In genomic region chr1:155171836-155172731, GRCh38 we compare ENCODE assay signal across 8 cellular contexts. TPM values are rescaled to one million over a fixed set of nuclear protein-coding genes. Genes with fewer than 3 reads are reported as not detected.
DNase-seq lines count a peak whose midpoint lies in the region; ATAC-seq, FAIRE-seq and TF ChIP-seq lines count a peak whose summit lies in the region.

No MANE protein-coding gene starts in this region.

- in situ Hi-C loops in HepG2 (cut with HindIII; ENCODE audit: extremely low pct_ligation_motif_present, low pct_unique_long_range_greater_than_20kb), result no loop called here

- H3K27ac ChIP-seq in DND-41 (ENCODE audit: low read length), result peak overlapping the region; percentile 93
- H3K27ac ChIP-seq in adrenal gland, result peak overlapping the region; percentile 65 to 96 (median 81)
- peak overlapping the region; percentile 73 for H3K27ac ChIP-seq in HepG2 (ENCODE audit: extremely low read length, insufficient read depth, low read length)
- H3K27ac ChIP-seq in tibial artery, result peak overlapping the region; percentile 89 to 94

- H3K9ac ChIP-seq in DND-41 (ENCODE audit: low read depth, low read length) (peak overlapping the region; percentile 86), HepG2 (ENCODE audit: insufficient read depth, low read depth, low read length) (peak overlapping the region; percentile 80)

- TF ChIP-seq EP300 in HepG2 (IDR thresholded peaks at IDR 0.05; ENCODE audit: low read depth in 2 of 2, low read length in 2 of 2), result no peak
- TF ChIP-seq EP300 in HepG2 (CRISPR knock-in tag; IDR thresholded peaks at IDR 0.05; ENCODE audit: borderline replicate concordance), result no peak

- H3K4me2 ChIP-seq in DND-41 (ENCODE audit: insufficient read depth, low read length) (peak overlapping the region; percentile 81), HepG2 (ENCODE audit: low read depth, low read length) (peak overlapping the region; percentile 83)

- H3K4me3 ChIP-seq in DND-41 (ENCODE audit: low read depth in 1 of 2, low read length in 2 of 2) (peak overlapping the region; percentile 42 to 79; a peak in 3 of 4 replicates), adrenal gland (peak overlapping the region; percentile 58 to 88 (median 70)), HepG2 (replicated peaks in 1 of 3; ENCODE audit: insufficient read depth in 1 of 3, low read depth in 2 of 3, low read length in 3 of 3) (peak overlapping the region; percentile 71 to 92 (median 79)), tibial artery (peak overlapping the region; percentile 79 to 80)

- ATAC-seq in DND-41 (ENCODE audit: insufficient read depth, low read depth) (peak; percentile 58), HG03159 (IDR thresholded peaks at IDR 0.05; ENCODE audit: unreplicated experiment) (peak; percentile 20), HepG2 (no peak)

- TF ChIP-seq CTCF in DND-41 (IDR thresholded peaks at IDR 0.05; ENCODE audit: borderline replicate concordance, extremely low read depth, low read length, poor library complexity, severe bottlenecking) (no peak), adrenal gland (IDR thresholded peaks at IDR 0.05) (no peak), HepG2 (CRISPR knock-in tag; IDR thresholded peaks at IDR 0.05) (no peak), tibial artery (IDR thresholded peaks at IDR 0.05) (no peak)

- no peaks in the 10 kb centered on the region for H3K9me3 ChIP-seq in DND-41 (ENCODE audit: insufficient read depth, low read length, severe bottlenecking)
- no peaks in the 10 kb centered on the region for H3K9me3 ChIP-seq in adrenal gland (replicated peaks in 1 of 3)
- no peaks in the 10 kb centered on the region for H3K9me3 ChIP-seq in HepG2 (ENCODE audit: low read length)
- H3K9me3 ChIP-seq in tibial artery, result no peaks in the 10 kb centered on the region

- no peak for TF ChIP-seq RAD21 in HepG2 (CRISPR knock-in tag; IDR thresholded peaks at IDR 0.05)

- H2AFZ ChIP-seq in DND-41 (ENCODE audit: low read depth, low read length) (peak overlapping the region; percentile 88), HepG2 (ENCODE audit: low read length) (no peak overlapping the region)

- H3K79me2 ChIP-seq in DND-41 (ENCODE audit: insufficient read depth, low read length), result peaks cover 19% of the 10 kb centered on the region
- H3K79me2 ChIP-seq in HepG2 (ENCODE audit: insufficient read depth, low read length), result peaks cover 10% of the 10 kb centered on the region

- POLR2A ChIA-PET in HepG2 (lab: Yijun Ruan, JAX), result interaction anchor here (1.0 to 2.2 kb wide), 11 partner anchors 21 to 217 kb away, joined by 3 to 30 read pairs (median 7); partner anchors contain the start of genes DPM3 and SLC50A1

- WGBS in adrenal gland, 4 donors, result 40 to 46% (median 41%) methylated on average over 8 of the region's 8 CpGs
- WGBS in HepG2 (ENCODE audit: low lambda C conversion rate), result 44% methylated on average over 8 of the region's 8 CpGs

- H4K20me1 ChIP-seq in DND-41 (ENCODE audit: insufficient read depth, low read length) (peaks cover 3% of the 10 kb centered on the region; the same call in 1 of the 2 replicates), HepG2 (ENCODE audit: insufficient read depth, low read length) (no peaks in the 10 kb centered on the region)

- peaks cover 25% of the 10 kb centered on the region for H3K36me3 ChIP-seq in DND-41 (ENCODE audit: insufficient read depth, low read length)
- peaks cover 0 to 22% of the 10 kb centered on the region in 2 donors for H3K36me3 ChIP-seq in adrenal gland (replicated peaks in 1 of 2)
- H3K36me3 ChIP-seq in HepG2 (replicated peaks in 1 of 2; ENCODE audit: control insufficient read depth in 1 of 2, insufficient read depth in 2 of 2, low read length in 2 of 2), result peaks cover 0 to 12% of the 10 kb centered on the region in 2 experiments; a peak in 2 of 5 replicates
- peaks cover 7 to 26% (median 22%) of the 10 kb centered on the region in 3 donors for H3K36me3 ChIP-seq in tibial artery

- TF ChIP-seq POLR2A in adrenal gland (IDR thresholded peaks at IDR 0.05), result no peak
- no peak for TF ChIP-seq POLR2A in HepG2 (IDR thresholded peaks at IDR 0.05; ENCODE audit: insufficient read depth in 1 of 2, low read depth in 2 of 2, low read length in 2 of 2)

- FAIRE-seq in HepG2 (lab: Jason Lieb, UNC) (no peak), HTR-8/SVneo (lab: Jason Lieb, UNC) (no peak)

- CTCF ChIA-PET in HepG2 (lab: Yijun Ruan, JAX; ENCODE audit: low intra/inter-chr PET ratio, low total read pairs), result interaction anchor here (1.2 kb wide), 2 partner anchors 35 to 86 kb away, joined by 3 read pairs; no protein-coding TSS in a partner anchor

- DNase-seq in DND-41 (peak; percentile 1), adrenal gland (peak in 1 of 7 donors; percentile 42), HepG2 (ENCODE audit: low spot score) (no peak), tibial artery (peak in 1 of 2 donors; percentile 12), NCI-H446 (lab: John Stamatoyannopoulos, UW) (no peak), HTR-8/SVneo (ENCODE audit: insufficient read length, low spot score) (no peak), NCI-H1105 treated with DMSO at 0.1 percent for 48 hours (lab: John Stamatoyannopoulos, UW) (no peak)

- H3K4me1 ChIP-seq in DND-41 (ENCODE audit: insufficient read depth, low read length), result peaks cover 57% of the 10 kb centered on the region
- peaks cover 7 to 24% of the 10 kb centered on the region in 2 donors for H3K4me1 ChIP-seq in adrenal gland (replicated peaks in 1 of 2)
- H3K4me1 ChIP-seq in HepG2 (ENCODE audit: insufficient read depth, low read length), result peaks cover 42% of the 10 kb centered on the region
- H3K4me1 ChIP-seq in tibial artery, result peaks cover 3 to 40% (median 26%) of the 10 kb centered on the region in 4 donors

- no TSS peak for BruUV-seq in HepG2 (replicated peaks; lab: Mats Ljungman, UMichigan)

- intact Hi-C loops in adrenal gland (cut with DNase I), result no loop called here
- intact Hi-C loops in HepG2 (cut with micrococcal nuclease; ENCODE audit: unreplicated experiment), result no loop called here
- intact Hi-C loops in tibial artery (cut with DNase I; ENCODE audit: low total_unique reads), result no loop called here

- no peaks in the 10 kb centered on the region for H3K27me3 ChIP-seq in DND-41 (ENCODE audit: insufficient read depth, low read length, poor library complexity)
- H3K27me3 ChIP-seq in adrenal gland, result no peaks in the 10 kb centered on the region
- no peaks in the 10 kb centered on the region for H3K27me3 ChIP-seq in HepG2 (ENCODE audit: control insufficient read depth in 1 of 2, insufficient read depth in 2 of 2, low read length in 2 of 2)
- H3K27me3 ChIP-seq in tibial artery, result peaks cover 0 to 24% of the 10 kb centered on the region in 2 donors

RNA-seq across cellular contexts. Expression of gene KRTCAP2, which starts 1.0 kb away (rescaled TPM):
- total RNA-seq in adrenal gland, result 100 to 1,000 TPM in 7 of 8 donors, 10 to 100 TPM in 1; 76.1 to 252 (median 169) TPM
- 100 to 1,000 TPM; 383 to 806 (median 704) TPM for polyA plus RNA-seq in adrenal gland
- total RNA-seq in HepG2 (2016; rRNA removed; fragmentation: Illumina TruSeq; extraction: Trizol), result 48.5 and 79.4 TPM in 2 replicates
- 40.0 and 49.4 TPM in 2 replicates for total RNA-seq in HepG2 (2016; cell fraction: cytosol; rRNA removed; fragmentation: Illumina TruSeq; extraction: Trizol; ENCODE audit: low read depth)
- total RNA-seq in HepG2 (2016; cell fraction: insoluble cytoplasmic fraction; rRNA removed; fragmentation: Illumina TruSeq; extraction: Trizol), result 40.7 and 78.5 TPM in 2 replicates
- 33.6 and 41.0 TPM in 2 replicates for total RNA-seq in HepG2 (2016; cell fraction: membrane; rRNA removed; fragmentation: Illumina TruSeq; extraction: Trizol)
- total RNA-seq in HepG2 (2016; cell fraction: nucleus; rRNA removed; fragmentation: Illumina TruSeq; extraction: Trizol), result 50.0 and 52.6 TPM in 2 replicates
- 77.3 and 89.3 TPM in 2 replicates for polyA plus RNA-seq in HepG2 (2011; rRNA removed)
- 125 and 155 TPM in 2 replicates for polyA plus RNA-seq in HepG2 (2011; cell fraction: cytosol; rRNA removed)
- polyA plus RNA-seq in HepG2 (2011; cell fraction: nucleus; rRNA removed), result 119 and 133 TPM in 2 replicates
- 73.3 and 73.7 TPM in 2 replicates for polyA plus RNA-seq in HepG2 (2012)
- 64.6 and 72.6 TPM in 2 replicates for polyA plus RNA-seq in HepG2 (2016; cell fraction: cytosol; fragmentation: Illumina TruSeq; extraction: Trizol; ENCODE audit: low read depth)
- 47.5 and 61.4 TPM in 2 replicates for polyA plus RNA-seq in HepG2 (2016; cell fraction: insoluble cytoplasmic fraction; fragmentation: Illumina TruSeq; extraction: Trizol; ENCODE audit: low read depth)
- polyA plus RNA-seq in HepG2 (2016; cell fraction: membrane; fragmentation: Illumina TruSeq; extraction: Trizol; ENCODE audit: low read depth), result 49.4 and 56.2 TPM in 2 replicates
- polyA plus RNA-seq in HepG2 (2016; cell fraction: nucleus; fragmentation: Illumina TruSeq; extraction: Trizol; ENCODE audit: insufficient read depth, low read depth), result 120 and 121 TPM in 2 replicates
- polyA minus RNA-seq in HepG2 (2011; rRNA and poly(A)+ RNA removed; ENCODE audit: low replicate concordance), result 182 and 884 TPM in 2 replicates
- polyA minus RNA-seq in HepG2 (2011; cell fraction: cytosol; rRNA and poly(A)+ RNA removed), result 27.3 and 38.2 TPM in 2 replicates
- polyA minus RNA-seq in HepG2 (2011; cell fraction: nucleus; rRNA and poly(A)+ RNA removed), result 22.9 and 23.5 TPM in 2 replicates

RNA-seq across cellular contexts. Expression of gene TRIM46, which starts 1.6 kb away (rescaled TPM):
- under 1 TPM in 6 of 8 donors, not detected in 2; 0.19 to 0.96 (median 0.55) TPM for total RNA-seq in adrenal gland
- polyA plus RNA-seq in adrenal gland, result 1 to 10 TPM in 2 of 3 donors, under 1 TPM in 1; 0.38 to 5.6 (median 1.2) TPM
- total RNA-seq in HepG2 (2016; rRNA removed; fragmentation: Illumina TruSeq; extraction: Trizol), result 0.04 and 0.08 TPM in 2 replicates
- total RNA-seq in HepG2 (2016; cell fraction: cytosol; rRNA removed; fragmentation: Illumina TruSeq; extraction: Trizol; ENCODE audit: low read depth), result not detected in 2 replicates
- total RNA-seq in HepG2 (2016; cell fraction: insoluble cytoplasmic fraction; rRNA removed; fragmentation: Illumina TruSeq; extraction: Trizol), result 0.04 TPM in 1 of 2 replicates, not detected in the other
- total RNA-seq in HepG2 (2016; cell fraction: membrane; rRNA removed; fragmentation: Illumina TruSeq; extraction: Trizol), result not detected in 2 replicates
- total RNA-seq in HepG2 (2016; cell fraction: nucleus; rRNA removed; fragmentation: Illumina TruSeq; extraction: Trizol), result not detected in 2 replicates
- 0.09 and 0.12 TPM in 2 replicates for polyA plus RNA-seq in HepG2 (2011; rRNA removed)
- polyA plus RNA-seq in HepG2 (2011; cell fraction: cytosol; rRNA removed), result 0.04 and 0.11 TPM in 2 replicates
- polyA plus RNA-seq in HepG2 (2011; cell fraction: nucleus; rRNA removed), result 0.43 and 0.47 TPM in 2 replicates
- polyA plus RNA-seq in HepG2 (2012), result 0.15 and 0.25 TPM in 2 replicates
- polyA plus RNA-seq in HepG2 (2016; cell fraction: cytosol; fragmentation: Illumina TruSeq; extraction: Trizol; ENCODE audit: low read depth), result 0.02 and 0.05 TPM in 2 replicates
- polyA plus RNA-seq in HepG2 (2016; cell fraction: insoluble cytoplasmic fraction; fragmentation: Illumina TruSeq; extraction: Trizol; ENCODE audit: low read depth), result not detected in 2 replicates
- 0.05 and 0.08 TPM in 2 replicates for polyA plus RNA-seq in HepG2 (2016; cell fraction: membrane; fragmentation: Illumina TruSeq; extraction: Trizol; ENCODE audit: low read depth)
- 0.21 TPM in 1 of 2 replicates, not detected in the other for polyA plus RNA-seq in HepG2 (2016; cell fraction: nucleus; fragmentation: Illumina TruSeq; extraction: Trizol; ENCODE audit: insufficient read depth, low read depth)
- polyA minus RNA-seq in HepG2 (2011; rRNA and poly(A)+ RNA removed; ENCODE audit: low replicate concordance), result 0.12 and 0.19 TPM in 2 replicates
- polyA minus RNA-seq in HepG2 (2011; cell fraction: cytosol; rRNA and poly(A)+ RNA removed), result not detected in 2 replicates
- polyA minus RNA-seq in HepG2 (2011; cell fraction: nucleus; rRNA and poly(A)+ RNA removed), result not detected in 2 replicates

RNA-seq across cellular contexts. Expression of gene DPM3, which starts 31.8 kb away (rescaled TPM):
- total RNA-seq in adrenal gland, result 100 to 1,000 TPM; 136 to 192 (median 163) TPM
- polyA plus RNA-seq in adrenal gland, result 1,000 to 10,000 TPM in 2 of 3 donors, 1 to 10 TPM in 1; 6.8 to 1,427 (median 1,371) TPM
- total RNA-seq in HepG2 (2016; rRNA removed; fragmentation: Illumina TruSeq; extraction: Trizol), result 14.8 and 23.2 TPM in 2 replicates
- 29.5 and 29.8 TPM in 2 replicates for total RNA-seq in HepG2 (2016; cell fraction: cytosol; rRNA removed; fragmentation: Illumina TruSeq; extraction: Trizol; ENCODE audit: low read depth)
- 21.9 and 28.1 TPM in 2 replicates for total RNA-seq in HepG2 (2016; cell fraction: insoluble cytoplasmic fraction; rRNA removed; fragmentation: Illumina TruSeq; extraction: Trizol)
- total RNA-seq in HepG2 (2016; cell fraction: membrane; rRNA removed; fragmentation: Illumina TruSeq; extraction: Trizol), result 14.3 and 20.6 TPM in 2 replicates
- total RNA-seq in HepG2 (2016; cell fraction: nucleus; rRNA removed; fragmentation: Illumina TruSeq; extraction: Trizol), result 18.3 and 22.2 TPM in 2 replicates
- polyA plus RNA-seq in HepG2 (2011; rRNA removed), result 53.4 and 61.7 TPM in 2 replicates
- polyA plus RNA-seq in HepG2 (2011; cell fraction: cytosol; rRNA removed), result 70.1 and 134 TPM in 2 replicates
- 64.8 and 67.2 TPM in 2 replicates for polyA plus RNA-seq in HepG2 (2011; cell fraction: nucleus; rRNA removed)
- polyA plus RNA-seq in HepG2 (2012), result 39.2 and 68.2 TPM in 2 replicates
- polyA plus RNA-seq in HepG2 (2016; cell fraction: cytosol; fragmentation: Illumina TruSeq; extraction: Trizol; ENCODE audit: low read depth), result 29.6 and 50.5 TPM in 2 replicates
- polyA plus RNA-seq in HepG2 (2016; cell fraction: insoluble cytoplasmic fraction; fragmentation: Illumina TruSeq; extraction: Trizol; ENCODE audit: low read depth), result 22.4 and 23.3 TPM in 2 replicates
- 19.9 and 24.8 TPM in 2 replicates for polyA plus RNA-seq in HepG2 (2016; cell fraction: membrane; fragmentation: Illumina TruSeq; extraction: Trizol; ENCODE audit: low read depth)
- 44.3 and 46.0 TPM in 2 replicates for polyA plus RNA-seq in HepG2 (2016; cell fraction: nucleus; fragmentation: Illumina TruSeq; extraction: Trizol; ENCODE audit: insufficient read depth, low read depth)
- 23.2 and 26.3 TPM in 2 replicates for polyA minus RNA-seq in HepG2 (2011; rRNA and poly(A)+ RNA removed; ENCODE audit: low replicate concordance)
- 9.3 and 10.7 TPM in 2 replicates for polyA minus RNA-seq in HepG2 (2011; cell fraction: cytosol; rRNA and poly(A)+ RNA removed)
- polyA minus RNA-seq in HepG2 (2011; cell fraction: nucleus; rRNA and poly(A)+ RNA removed), result 3.2 and 5.7 TPM in 2 replicates

RNA-seq across cellular contexts. Expression of gene THBS3, which starts 35.6 kb away (rescaled TPM):
- total RNA-seq in adrenal gland (10 to 100 TPM in 6 of 8 donors, 1 to 10 TPM in 2; 7.1 to 38.6 (median 16.1) TPM), HepG2 (2016; rRNA removed; fragmentation: Illumina TruSeq; extraction: Trizol) (0.39 and 0.86 TPM in 2 replicates)
- polyA plus RNA-seq in adrenal gland (100 to 1,000 TPM in 1 of 3 donors, 10 to 100 TPM in 1, 1 to 10 TPM in 1; 9.6 to 147 (median 71.3) TPM), HepG2 (2011; rRNA removed) (3.6 and 4.4 TPM in 2 replicates)
- total RNA-seq in HepG2 (2016; cell fraction: cytosol; rRNA removed; fragmentation: Illumina TruSeq; extraction: Trizol; ENCODE audit: low read depth), result 0.30 TPM in 1 of 2 replicates, not detected in the other
- 0.77 and 0.95 TPM in 2 replicates for total RNA-seq in HepG2 (2016; cell fraction: insoluble cytoplasmic fraction; rRNA removed; fragmentation: Illumina TruSeq; extraction: Trizol)
- 0.22 and 0.45 TPM in 2 replicates for total RNA-seq in HepG2 (2016; cell fraction: membrane; rRNA removed; fragmentation: Illumina TruSeq; extraction: Trizol)
- total RNA-seq in HepG2 (2016; cell fraction: nucleus; rRNA removed; fragmentation: Illumina TruSeq; extraction: Trizol), result 0.94 and 1.8 TPM in 2 replicates
- 1.5 and 1.8 TPM in 2 replicates for polyA plus RNA-seq in HepG2 (2011; cell fraction: cytosol; rRNA removed)
- polyA plus RNA-seq in HepG2 (2011; cell fraction: nucleus; rRNA removed), result 19.9 and 26.8 TPM in 2 replicates
- polyA plus RNA-seq in HepG2 (2012), result 2.1 and 2.4 TPM in 2 replicates
- polyA plus RNA-seq in HepG2 (2016; cell fraction: cytosol; fragmentation: Illumina TruSeq; extraction: Trizol; ENCODE audit: low read depth), result 0.14 and 0.26 TPM in 2 replicates
- 0.29 and 0.60 TPM in 2 replicates for polyA plus RNA-seq in HepG2 (2016; cell fraction: insoluble cytoplasmic fraction; fragmentation: Illumina TruSeq; extraction: Trizol; ENCODE audit: low read depth)
- 0.10 and 0.31 TPM in 2 replicates for polyA plus RNA-seq in HepG2 (2016; cell fraction: membrane; fragmentation: Illumina TruSeq; extraction: Trizol; ENCODE audit: low read depth)
- 3.1 and 4.9 TPM in 2 replicates for polyA plus RNA-seq in HepG2 (2016; cell fraction: nucleus; fragmentation: Illumina TruSeq; extraction: Trizol; ENCODE audit: insufficient read depth, low read depth)
- polyA minus RNA-seq in HepG2 (2011; rRNA and poly(A)+ RNA removed; ENCODE audit: low replicate concordance), result 2.9 and 6.9 TPM in 2 replicates
- polyA minus RNA-seq in HepG2 (2011; cell fraction: cytosol; rRNA and poly(A)+ RNA removed), result 1.4 and 1.5 TPM in 2 replicates
- 2.7 and 3.4 TPM in 2 replicates for polyA minus RNA-seq in HepG2 (2011; cell fraction: nucleus; rRNA and poly(A)+ RNA removed)

RNA-seq across cellular contexts. Expression of gene MTX1, which starts 36.4 kb away (rescaled TPM):
- 10 to 100 TPM; 39.2 to 83.8 (median 45.5) TPM for total RNA-seq in adrenal gland
- polyA plus RNA-seq in adrenal gland, result 100 to 1,000 TPM in 1 of 3 donors, 10 to 100 TPM in 2; 26.7 to 111 (median 79.8) TPM
- total RNA-seq in HepG2 (2016; rRNA removed; fragmentation: Illumina TruSeq; extraction: Trizol), result 64.5 and 71.5 TPM in 2 replicates
- total RNA-seq in HepG2 (2016; cell fraction: cytosol; rRNA removed; fragmentation: Illumina TruSeq; extraction: Trizol; ENCODE audit: low read depth), result 20.6 and 22.4 TPM in 2 replicates
- total RNA-seq in HepG2 (2016; cell fraction: insoluble cytoplasmic fraction; rRNA removed; fragmentation: Illumina TruSeq; extraction: Trizol), result 65.0 and 76.3 TPM in 2 replicates
- 23.2 and 26.5 TPM in 2 replicates for total RNA-seq in HepG2 (2016; cell fraction: membrane; rRNA removed; fragmentation: Illumina TruSeq; extraction: Trizol)
- 35.2 and 36.8 TPM in 2 replicates for total RNA-seq in HepG2 (2016; cell fraction: nucleus; rRNA removed; fragmentation: Illumina TruSeq; extraction: Trizol)
- 72.6 and 85.1 TPM in 2 replicates for polyA plus RNA-seq in HepG2 (2011; rRNA removed)
- polyA plus RNA-seq in HepG2 (2011; cell fraction: cytosol; rRNA removed), result 61.1 and 90.3 TPM in 2 replicates
- 55.1 and 59.0 TPM in 2 replicates for polyA plus RNA-seq in HepG2 (2011; cell fraction: nucleus; rRNA removed)
- 37.3 and 38.1 TPM in 2 replicates for polyA plus RNA-seq in HepG2 (2012)
- polyA plus RNA-seq in HepG2 (2016; cell fraction: cytosol; fragmentation: Illumina TruSeq; extraction: Trizol; ENCODE audit: low read depth), result 25.0 and 25.6 TPM in 2 replicates
- polyA plus RNA-seq in HepG2 (2016; cell fraction: insoluble cytoplasmic fraction; fragmentation: Illumina TruSeq; extraction: Trizol; ENCODE audit: low read depth), result 73.9 and 74.4 TPM in 2 replicates
- polyA plus RNA-seq in HepG2 (2016; cell fraction: membrane; fragmentation: Illumina TruSeq; extraction: Trizol; ENCODE audit: low read depth), result 19.9 and 21.6 TPM in 2 replicates
- polyA plus RNA-seq in HepG2 (2016; cell fraction: nucleus; fragmentation: Illumina TruSeq; extraction: Trizol; ENCODE audit: insufficient read depth, low read depth), result 49.3 and 57.4 TPM in 2 replicates
- 129 and 176 TPM in 2 replicates for polyA minus RNA-seq in HepG2 (2011; rRNA and poly(A)+ RNA removed; ENCODE audit: low replicate concordance)
- 27.0 and 36.4 TPM in 2 replicates for polyA minus RNA-seq in HepG2 (2011; cell fraction: cytosol; rRNA and poly(A)+ RNA removed)
- 23.9 and 27.6 TPM in 2 replicates for polyA minus RNA-seq in HepG2 (2011; cell fraction: nucleus; rRNA and poly(A)+ RNA removed)
